ENCODE assay signal across 21 cellular contexts in genomic region chr4:172129593-172129992, GRCh38.
"Had no signal": no experiment of that assay in that cellular context is flagged by ENCODE, and none has a peak within 500 bp of the region (broad histone marks: within the 10 kb centered on the region; RNA-seq: fewer than 3 reads in every experiment).

No MANE protein-coding gene starts in this region.

- H3K9me3 ChIP-seq: heart left ventricle, neutrophil, right atrium auricular region, sigmoid colon, thoracic aorta, transverse colon had no signal

- H3K27me3 Mint-ChIP-seq: dendritic cell treated with granulocyte-macrophage colony-stimulating factor and Interleukin-4, amounts not matched to agents 40 ng/mL and 50 ng/mL, for 4 days; natural killer cell treated with Interleukin-12 subunit alpha and Interleukin-12 subunit beta and Interleukin-15 and Interleukin-18, amount 100 ng/mL, for 72 hours had no signal

- H3K27ac Mint-ChIP-seq: dendritic cell treated with granulocyte-macrophage colony-stimulating factor and Interleukin-4, amounts not matched to agents 40 ng/mL and 50 ng/mL, for 4 days; natural killer cell treated with Interleukin-12 subunit alpha and Interleukin-12 subunit beta and Interleukin-15 and Interleukin-18, amount 100 ng/mL, for 72 hours had no signal

- H3K27ac ChIP-seq: heart left ventricle, neutrophil, right atrium auricular region, sigmoid colon, skin epidermis, stomach, thoracic aorta, transverse colon had no signal

- H3K4me1 ChIP-seq: heart left ventricle, right atrium auricular region, sigmoid colon, stomach, transverse colon had no signal

- H3K36me3 Mint-ChIP-seq: natural killer cell treated with Interleukin-12 subunit alpha and Interleukin-12 subunit beta and Interleukin-15 and Interleukin-18, amount 100 ng/mL, for 72 hours had no signal

- H3K4me3 Mint-ChIP-seq: dendritic cell treated with granulocyte-macrophage colony-stimulating factor and Interleukin-4, amounts not matched to agents 40 ng/mL and 50 ng/mL, for 4 days; natural killer cell treated with Interleukin-12 subunit alpha and Interleukin-12 subunit beta and Interleukin-15 and Interleukin-18, amount 100 ng/mL, for 72 hours had no signal

- H3K27me3 ChIP-seq: heart left ventricle, neutrophil, right atrium auricular region, sigmoid colon, stomach, transverse colon had no signal

- H3K9me3 Mint-ChIP-seq: dendritic cell treated with granulocyte-macrophage colony-stimulating factor and Interleukin-4, amounts not matched to agents 40 ng/mL and 50 ng/mL, for 4 days had no signal

- H3K36me3 ChIP-seq: heart left ventricle, neutrophil, right atrium auricular region, sigmoid colon, stomach, thoracic aorta, transverse colon had no signal

- DNase-seq: erythroblast; heart left ventricle; hippocampal formation; left colon; left ventricle myocardium superior; mesenchymal stem cell; midbrain; posterior cingulate gyrus; sigmoid colon; stimulated activated CD4-positive, alpha-beta T cell treated with anti-CD3 and anti-CD28 coated beads, Interleukin-12 subunit alpha, Interleukin-12 subunit beta, amount 100 ng/mL, for 4 hours; stimulated activated naive CD4-positive, alpha-beta T cell; stomach; substantia nigra; transverse colon had no signal

- ATAC-seq: heart left ventricle; left colon; left ventricle myocardium superior; natural killer cell treated with Interleukin-12 subunit alpha and Interleukin-12 subunit beta and Interleukin-15 and Interleukin-18, amount 100 ng/mL, for 72 hours had no signal

- H3K4me3 ChIP-seq: heart left ventricle, lung, right atrium auricular region, sigmoid colon, skin epidermis, stomach, thoracic aorta, transverse colon had no signal
